9 cellular contexts compared by ENCODE assay signal in genomic region chr20:62977613-62978558, GRCh38. TPM values are rescaled to one million over a fixed set of nuclear protein-coding genes. Genes with fewer than 3 reads are reported as not detected.
DNase-seq lines count a peak whose midpoint lies in the region; ATAC-seq and TF ChIP-seq lines count a peak whose summit lies in the region.
"Had no signal": no experiment of that assay in that cellular context is flagged by ENCODE, and none has a peak within 500 bp of the region (broad histone marks: within the 10 kb centered on the region; RNA-seq: fewer than 3 reads in every experiment).

No MANE protein-coding gene starts in this region.

- H3K9me3 ChIP-seq in ascending aorta: no peaks in the 10 kb centered on the region

- DNase-seq in GM13977 (ENCODE audit: low spot score) (peak; percentile 89), NCI-H2196 treated with DMSO at 0.1 percent for 48 hours (lab: John Stamatoyannopoulos, UW; ENCODE audit: unreplicated experiment) (peak; percentile 17), activated T-cell treated with anti-CD3 and anti-CD28 coated beads for 24 hours (ENCODE audit: low read depth) (peak; percentile 64), ascending aorta (ENCODE audit: low spot score in 2 of 2) (no peak), cerebellar nuclear complex (lab: John Stamatoyannopoulos, UW) (no peak), NCI-H524 treated with DMSO at 0.1 percent for 48 hours (lab: John Stamatoyannopoulos, UW) (no peak)
- peak; percentile 83 for DNase-seq in stimulated activated CD4-positive, alpha-beta T cell treated with anti-CD3 and anti-CD28 coated beads, Interleukin-1b, Interleukin-23, amount 100 ng/mL, for 48 hours

- no peaks in the 10 kb centered on the region for H3K36me3 ChIP-seq in ascending aorta

- H3K4me3 ChIP-seq in ascending aorta: no peak overlapping the region

- H3K27me3 ChIP-seq in ascending aorta: no peaks in the 10 kb centered on the region

- intact Hi-C loops in ascending aorta (cut with DNase I): no loop called here

- no peak overlapping the region for H3K27ac ChIP-seq in ascending aorta

- in situ Hi-C loops in GM13977 (cut with MboI; ENCODE audit: low pct_unique_long_range_greater_than_20kb, low sequenced_read_pairs, unreplicated experiment): no loop called here

- H3K4me1 ChIP-seq in ascending aorta: no peaks in the 10 kb centered on the region

- peak; percentile 44 for ATAC-seq in HG02571 (IDR thresholded peaks at IDR 0.05; ENCODE audit: unreplicated experiment)

- TF ChIP-seq CTCF in GM13977 (IDR thresholded peaks at IDR 0.05; ENCODE audit: extremely low read depth, insufficient read depth, missing control alignments) (no peak), ascending aorta (IDR thresholded peaks at IDR 0.05) (no peak)

RNA-seq across cellular contexts. Expression of gene SLC17A9, which starts 25.4 kb away (rescaled TPM):
- 30.0 TPM for total RNA-seq in ascending aorta

RNA-seq across cellular contexts. Expression of gene BHLHE23, which starts 28.9 kb away (rescaled TPM):
- not detected for total RNA-seq in ascending aorta
- total RNA-seq: kidney epithelial cell had no signal

RNA-seq across cellular contexts. Expression of gene GID8, which starts 39.9 kb away (rescaled TPM):
- total RNA-seq in ascending aorta: 9.2 TPM

RNA-seq across cellular contexts. Expression of gene DIDO1, which starts 51.6 kb away (rescaled TPM):
- 42.4 TPM for total RNA-seq in ascending aorta

Comparison
In these comparisons a context has a peak if more than half of its experiments do, and no peak if none do; other contexts are left out.
1. DNase-seq: peak in GM13977 (single experiment), NCI-H2196 treated with DMSO at 0.1 percent for 48 hours (single experiment), activated T-cell treated with anti-CD3 and anti-CD28 coated beads for 24 hours (single experiment) and stimulated activated CD4-positive, alpha-beta T cell treated with anti-CD3 and anti-CD28 coated beads, Interleukin-1b, Interleukin-23, amount 100 ng/mL, for 48 hours (single experiment); none in ascending aorta (0 of 2), cerebellar nuclear complex (0 of 2) and NCI-H524 treated with DMSO at 0.1 percent for 48 hours (single experiment).